In the genomic region with DNA sequence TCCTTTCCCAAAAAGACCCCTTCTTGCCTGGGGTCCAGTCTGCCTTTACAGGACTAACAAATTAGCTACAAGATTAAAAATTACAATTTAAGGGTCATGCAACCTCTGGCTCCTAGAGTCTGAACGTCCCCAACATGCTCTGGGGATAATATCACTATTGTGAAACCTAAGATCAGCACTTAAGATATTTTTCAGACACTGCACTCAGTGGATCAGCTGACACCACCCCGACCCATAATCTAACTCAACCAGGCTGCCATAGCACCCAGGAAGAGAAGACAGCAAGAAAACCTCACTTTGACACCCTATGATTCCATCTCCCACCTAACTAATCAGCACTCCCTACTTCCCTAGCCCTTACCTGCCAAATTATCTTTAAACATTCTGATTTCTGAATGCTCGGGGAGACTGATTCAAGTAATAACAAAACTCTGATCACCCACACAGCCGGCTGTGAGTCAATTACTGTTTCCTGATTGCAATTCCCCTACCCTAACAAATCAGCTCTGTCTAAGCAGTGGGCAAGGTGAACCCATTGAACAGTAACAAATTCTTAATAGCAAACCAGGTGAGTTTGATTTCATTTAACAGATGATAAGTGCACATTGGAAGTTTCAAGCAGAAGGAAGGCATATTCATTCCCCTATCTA, we compare ENCODE assay signal across 9 cellular contexts. TPM values are rescaled to one million over a fixed set of nuclear protein-coding genes. Genes with fewer than 3 reads are reported as not detected.
"Had no signal": no experiment of that assay in that cellular context is flagged by ENCODE, and none has a peak within 500 bp of the region (broad histone marks: within the 10 kb centered on the region; RNA-seq: fewer than 3 reads in every experiment).

No MANE protein-coding gene starts in this region.

RNA-seq across cellular contexts. Expression of a gene that starts 32.1 kb away (rescaled TPM):
- polyA plus RNA-seq: SK-N-SH had no signal

RNA-seq across cellular contexts. Expression of a gene that starts 42.3 kb away (rescaled TPM):
- polyA plus RNA-seq: SK-N-SH had no signal

RNA-seq across cellular contexts. Expression of a gene that starts 54.3 kb away (rescaled TPM):
- total RNA-seq: activated B cell treated with CpG ODN at 0.5 μM for 24 hours; activated CD4-positive, alpha-beta T cell treated with anti-CD3 and anti-CD28 coated beads, Interleukin-2, amount 10 ng/mL, durations not matched to agents 7 days and 5 days; mucosa of gallbladder; osteocyte; prostate gland; right atrium auricular region; testis had no signal
- polyA plus RNA-seq: naive thymus-derived CD4-positive, alpha-beta T cell; SK-N-SH had no signal
